In genomic region chr1:211515090-211516023, GRCh38 we compare ENCODE assay signal across 1 cellular context.
TF ChIP-seq lines count a peak whose summit lies in the region.

No MANE protein-coding gene starts in this region.

TF ChIP-seq in K562, 482 proteins besides CTCF, POLR2A, EP300 and RAD21 (continued from another document and continues in another):
- TF ChIP-seq SIX5 (IDR thresholded peaks at IDR 0.05; ENCODE audit: borderline replicate concordance in 1 of 2, insufficient read depth in 1 of 2, low read depth in 1 of 2, low read length in 2 of 2) (no peak), ZNF764 (CRISPR knock-in tag; IDR thresholded peaks at IDR 0.05; ENCODE audit: low read depth) (no peak), LEF1 (IDR thresholded peaks at IDR 0.05) (no peak), FUS (optimal IDR thresholded peaks at IDR 0.05; ENCODE audit: low read depth, low read length) (peak; percentile 71), KAT8 (IDR thresholded peaks at IDR 0.05; ENCODE audit: low read depth) (no peak), HINFP (tag; conservative IDR thresholded peaks at IDR 0.05; ENCODE audit: low read depth) (no peak), NCOA1 (IDR thresholded peaks at IDR 0.05; ENCODE audit: low read depth) (no peak), SLC30A9 (CRISPR knock-in tag; IDR thresholded peaks at IDR 0.05) (no peak), NR2C2 (CRISPR knock-in tag; IDR thresholded peaks at IDR 0.05) (peak; percentile 63; the same call in 1 of the 2 replicates), NR2C2 (tag; IDR thresholded peaks at IDR 0.05) (peak; percentile 74; the same call in 1 of the 2 replicates), WHSC1 (IDR thresholded peaks at IDR 0.05; ENCODE audit: low read length) (no peak), MED1 (CRISPR knock-in tag; IDR thresholded peaks at IDR 0.05; ENCODE audit: borderline replicate concordance) (no peak), STAT6 (CRISPR knock-in tag; IDR thresholded peaks at IDR 0.05) (peak; percentile 72; the same call in 1 of the 2 replicates), UBTF (IDR thresholded peaks at IDR 0.05; ENCODE audit: borderline replicate concordance in 1 of 2, low read depth in 2 of 2, low read length in 2 of 2) (no peak), RFX7 (CRISPR knock-in tag; IDR thresholded peaks at IDR 0.05) (no peak), ZBTB43 (CRISPR knock-in tag; IDR thresholded peaks at IDR 0.05) (peak; percentile 39; the same call in 1 of the 2 replicates), ZNF217 (CRISPR knock-in tag; IDR thresholded peaks at IDR 0.05) (no peak), MCM3 (IDR thresholded peaks at IDR 0.05) (no peak), NR0B1 (IDR thresholded peaks at IDR 0.05; ENCODE audit: partially characterized antibody) (no peak), ZNF398 (CRISPR knock-in tag; IDR thresholded peaks at IDR 0.05) (no peak), KDM1A (IDR thresholded peaks at IDR 0.05) (no peak), CHD1 (IDR thresholded peaks at IDR 0.05; ENCODE audit: low read length) (no peak), TSC22D4 (tag; IDR thresholded peaks at IDR 0.05) (no peak), KLF6 (CRISPR knock-in tag; IDR thresholded peaks at IDR 0.05; ENCODE audit: borderline replicate concordance) (no peak), ZSCAN32 (CRISPR knock-in tag; IDR thresholded peaks at IDR 0.05) (no peak), HSF4 (CRISPR knock-in tag; IDR thresholded peaks at IDR 0.05; ENCODE audit: borderline replicate concordance) (no peak), VEZF1 (CRISPR knock-in tag; IDR thresholded peaks at IDR 0.05) (peak; percentile 79), THRA (IDR thresholded peaks at IDR 0.05) (no peak), FOXJ2 (tag; IDR thresholded peaks at IDR 0.05) (no peak), GTF2E2 (tag; IDR thresholded peaks at IDR 0.05) (no peak), NCOA6 (IDR thresholded peaks at IDR 0.05) (peak; percentile 82), PRMT5 (CRISPR knock-in tag; IDR thresholded peaks at IDR 0.05) (no peak), KLF13 (tag; IDR thresholded peaks at IDR 0.05; ENCODE audit: borderline replicate concordance, low read depth) (0 out of 2 replicates have a peak, but pooled peaks have one; percentile 9), TAF15 (IDR thresholded peaks at IDR 0.05; ENCODE audit: low read depth, low read length) (no peak), FOXO4 (CRISPR knock-in tag; IDR thresholded peaks at IDR 0.05) (no peak), CBX8 (IDR thresholded peaks at IDR 0.05; ENCODE audit: borderline replicate concordance, extremely low read depth, low read depth, low read length, poor library complexity, severe bottlenecking) (no peak), NCOA2 (IDR thresholded peaks at IDR 0.05; ENCODE audit: partially characterized antibody in 2 of 2) (no peak), CXXC5 (CRISPR knock-in tag; IDR thresholded peaks at IDR 0.05) (peak; percentile 95), KAT2B (IDR thresholded peaks at IDR 0.05; ENCODE audit: low read depth, low read length) (no peak), MYNN (IDR thresholded peaks at IDR 0.05) (peak; percentile 58; the same call in 1 of the 2 replicates), MYNN (CRISPR knock-in tag; IDR thresholded peaks at IDR 0.05) (no peak), JUN (IDR thresholded peaks at IDR 0.05; ENCODE audit: borderline replicate concordance, low read depth, low read length) (peak; percentile 40; the same call in 1 of the 2 replicates), JUN (CRISPR knock-in tag; IDR thresholded peaks at IDR 0.05; ENCODE audit: borderline replicate concordance) (peak; percentile 92; the same call in 1 of the 2 replicates), NEUROD1 (IDR thresholded peaks at IDR 0.05; ENCODE audit: borderline replicate concordance, low read depth, low read length, partially characterized antibody) (peak; percentile 24), E2F3 (CRISPR knock-in tag; IDR thresholded peaks at IDR 0.05) (peak; percentile 96), SREBF1 (IDR thresholded peaks at IDR 0.05; ENCODE audit: borderline replicate concordance, low read depth, low read length) (no peak), EGR1 (conservative IDR thresholded peaks at IDR 0.05) (no peak), ZFPM2 (CRISPR knock-in tag; IDR thresholded peaks at IDR 0.05) (no peak), TBP (optimal IDR thresholded peaks at IDR 0.05; ENCODE audit: low read depth, low read length) (peak; percentile 58), ZBTB33 (CRISPR knock-in tag; IDR thresholded peaks at IDR 0.05) (peak; percentile 95)
